In genomic region chr7:24874791-24875190, GRCh38 we compare ENCODE assay signal across 1 cellular context.
TF ChIP-seq lines count a peak whose summit lies in the region.

No MANE protein-coding gene starts in this region.

TF ChIP-seq in IMR-90, 13 proteins besides CTCF, POLR2A, EP300 and RAD21 (continued from another document):
- TF ChIP-seq RCOR1 (IDR thresholded peaks at IDR 0.05; ENCODE audit: insufficient replicate concordance, low read length) (no peak), BHLHE40 (IDR thresholded peaks at IDR 0.05; ENCODE audit: low read depth, low read length) (no peak), NFE2L2 (IDR thresholded peaks at IDR 0.05; ENCODE audit: low read depth, low read length) (no peak), CEBPB (IDR thresholded peaks at IDR 0.05; ENCODE audit: low read depth, low read length) (no peak), FOS (IDR thresholded peaks at IDR 0.05; ENCODE audit: low read depth, low read length) (no peak), SMC3 (IDR thresholded peaks at IDR 0.05; ENCODE audit: low read depth, low read length) (no peak)
- TF ChIP-seq, protein P1, sequence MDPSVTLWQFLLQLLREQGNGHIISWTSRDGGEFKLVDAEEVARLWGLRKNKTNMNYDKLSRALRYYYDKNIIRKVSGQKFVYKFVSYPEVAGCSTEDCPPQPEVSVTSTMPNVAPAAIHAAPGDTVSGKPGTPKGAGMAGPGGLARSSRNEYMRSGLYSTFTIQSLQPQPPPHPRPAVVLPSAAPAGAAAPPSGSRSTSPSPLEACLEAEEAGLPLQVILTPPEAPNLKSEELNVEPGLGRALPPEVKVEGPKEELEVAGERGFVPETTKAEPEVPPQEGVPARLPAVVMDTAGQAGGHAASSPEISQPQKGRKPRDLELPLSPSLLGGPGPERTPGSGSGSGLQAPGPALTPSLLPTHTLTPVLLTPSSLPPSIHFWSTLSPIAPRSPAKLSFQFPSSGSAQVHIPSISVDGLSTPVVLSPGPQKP (IDR thresholded peaks at IDR 0.05; ENCODE audit: borderline replicate concordance, low read depth, low read length) = no peak
